In genomic region chr7:1022801-1023465, GRCh38 we compare ENCODE assay signal across 32 cellular contexts. TPM values are rescaled to one million over a fixed set of nuclear protein-coding genes. Genes with fewer than 3 reads are reported as not detected.
DNase-seq lines count a peak whose midpoint lies in the region; ATAC-seq, FAIRE-seq and TF ChIP-seq lines count a peak whose summit lies in the region.
"Had no signal": no experiment of that assay in that cellular context is flagged by ENCODE, and none has a peak within 500 bp of the region (broad histone marks: within the 10 kb centered on the region; RNA-seq: fewer than 3 reads in every experiment).

No MANE protein-coding gene starts in this region.

- H3K4me1 Mint-ChIP-seq in HFFc6 (ENCODE audit: low read depth) = peaks cover 15% of the 10 kb centered on the region

- no peaks in the 10 kb centered on the region for H3K9me2 ChIP-seq in OCI-LY1 (ENCODE audit: low read depth, low read length)

- H3K9me3 ChIP-seq in HepG2 (ENCODE audit: low read length) = no peaks in the 10 kb centered on the region
- H3K9me3 ChIP-seq in right lobe of liver = no peaks in the 10 kb centered on the region
- no peaks in the 10 kb centered on the region for H3K9me3 ChIP-seq in OCI-LY1 (ENCODE audit: low read length)

- H3K4me1 ChIP-seq in HepG2 (ENCODE audit: insufficient read depth, low read length) (peaks cover 20% of the 10 kb centered on the region), right lobe of liver (no peaks in the 10 kb centered on the region), OCI-LY1 (ENCODE audit: insufficient read depth, low read length, severe bottlenecking) (peaks cover 51% of the 10 kb centered on the region)
- H3K4me1 ChIP-seq: foreskin keratinocyte had no signal

- H3K79me2 ChIP-seq in HepG2 (ENCODE audit: insufficient read depth, low read length) (peaks cover 15% of the 10 kb centered on the region), OCI-LY1 (ENCODE audit: insufficient read depth, low read length) (no peaks in the 10 kb centered on the region)

- FAIRE-seq in HepG2 (lab: Jason Lieb, UNC) = no peak
- FAIRE-seq: D721Med, islet of Langerhans had no signal

- no peak overlapping the region for H3K4me2 ChIP-seq in HepG2 (ENCODE audit: low read depth, low read length)
- H3K4me2 ChIP-seq in OCI-LY1 (ENCODE audit: low read length) = peak overlapping the region; percentile 47; the same call in 1 of the 2 replicates

- H2AFZ ChIP-seq in HepG2 (ENCODE audit: low read length) (no peak overlapping the region), OCI-LY1 (ENCODE audit: low read length) (no peak overlapping the region)

- intact Hi-C loops in HepG2 (cut with micrococcal nuclease; ENCODE audit: unreplicated experiment) = no loop called here
- intact Hi-C loops in right lobe of liver (cut with DNase I) = no loop called here

- TF ChIP-seq POLR2A in HepG2 (IDR thresholded peaks at IDR 0.05; ENCODE audit: insufficient read depth in 1 of 2, low read depth in 2 of 2, low read length in 2 of 2) (no peak), right lobe of liver (IDR thresholded peaks at IDR 0.05) (no peak)

- H3K27me3 Mint-ChIP-seq in HFFc6 (ENCODE audit: insufficient read depth) = peaks cover under 1% of the 10 kb centered on the region

- peaks cover 19% of the 10 kb centered on the region for H3K9me3 Mint-ChIP-seq in HFFc6

- H3K27ac ChIP-seq in HepG2 (ENCODE audit: extremely low read length, insufficient read depth, low read length) = no peak overlapping the region
- no peak overlapping the region for H3K27ac ChIP-seq in right lobe of liver
- peak overlapping the region; percentile 66 for H3K27ac ChIP-seq in OCI-LY1 (ENCODE audit: low read depth, low read length, poor library complexity, severe bottlenecking)
- H3K27ac ChIP-seq: foreskin keratinocyte had no signal

- no peak for ATAC-seq in HepG2
- ATAC-seq in right lobe of liver = no peak
- ATAC-seq in HG03280 (IDR thresholded peaks at IDR 0.05; ENCODE audit: unreplicated experiment) = no peak
- no peak for ATAC-seq in HG03354 (IDR thresholded peaks at IDR 0.05; ENCODE audit: poor library complexity, severe bottlenecking, unreplicated experiment)
- ATAC-seq: activated CD8-positive, alpha-beta T cell treated with anti-CD3 and anti-CD28 coated beads, Interleukin-2, amount 10 ng/mL, durations not matched to agents 7 days and 5 days; foreskin keratinocyte had no signal

- DNase-seq in HepG2 (ENCODE audit: low spot score) (no peak), right lobe of liver (no peak), germinal center (ENCODE audit: low spot score) (peak; percentile 88), HFFc6 (no peak), NCI-H146 (lab: John Stamatoyannopoulos, UW) (no peak)
- DNase-seq: activated CD4-positive, CD25-positive, alpha-beta regulatory T cell; activated CD8-positive, alpha-beta T cell treated with anti-CD3 and anti-CD28 coated beads, Interleukin-2, amount 10 ng/mL, durations not matched to agents 7 days and 5 days; activated naive CD4-positive, alpha-beta T cell treated with Interleukin-2 at 50 U/mL for 16 hours; activated T-cell treated with anti-CD3 and anti-CD28 coated beads, Interleukin-2, amount 50 U/mL, for 1 hour; amygdala; caudate nucleus; foreskin keratinocyte; H7; hypothalamus; NCI-H1436 treated with DMSO at 0.1 percent for 48 hours; NCI-H2227 treated with DMSO at 0.1 percent for 48 hours; NCI-H748 treated with DMSO at 0.1 percent for 48 hours; retina; stimulated activated CD4-positive, alpha-beta T cell treated with anti-CD3 and anti-CD28 coated beads, Interleukin-12 subunit alpha, Interleukin-12 subunit beta, amount 100 ng/mL, for 4 hours; T1000 had no signal

- H3K36me3 ChIP-seq in HepG2 (replicated peaks in 1 of 2; ENCODE audit: control insufficient read depth in 1 of 2, insufficient read depth in 2 of 2, low read length in 2 of 2) = peaks cover 3 to 17% of the 10 kb centered on the region in 2 experiments; a peak in 4 of 5 replicates
- H3K36me3 ChIP-seq in right lobe of liver = no peaks in the 10 kb centered on the region
- H3K36me3 ChIP-seq in OCI-LY1 (ENCODE audit: insufficient read depth, low read length) = no peaks in the 10 kb centered on the region

- WGBS in HepG2 (ENCODE audit: low lambda C conversion rate) = 97% methylated on average over 33 of the region's 45 CpGs
- 95% methylated on average over 20 of the region's 45 CpGs for WGBS in right lobe of liver (ENCODE audit: insufficient coverage, low coverage, low lambda C conversion rate, missing lambda C conversion rate)

- TF ChIP-seq CTCF in HepG2 (CRISPR knock-in tag; IDR thresholded peaks at IDR 0.05) = no peak
- TF ChIP-seq CTCF in right lobe of liver (IDR thresholded peaks at IDR 0.05) = no peak
- no peak for TF ChIP-seq CTCF in OCI-LY1 (IDR thresholded peaks at IDR 0.05; ENCODE audit: low read length)
- no peak for TF ChIP-seq CTCF in HFFc6 (IDR thresholded peaks at IDR 0.05)

- CTCF ChIA-PET in HepG2 (lab: Yijun Ruan, JAX; ENCODE audit: low intra/inter-chr PET ratio, low total read pairs) = no interaction called here

- in situ Hi-C loops in HepG2 (cut with HindIII; ENCODE audit: extremely low pct_ligation_motif_present, low pct_unique_long_range_greater_than_20kb) = no loop called here

- H3K4me3 Mint-ChIP-seq in HFFc6 = no peak overlapping the region
- H3K4me3 Mint-ChIP-seq: activated CD8-positive, alpha-beta T cell treated with anti-CD3 and anti-CD28 coated beads, Interleukin-2, amount 10 ng/mL, durations not matched to agents 7 days and 5 days had no signal

- H3K4me3 ChIP-seq in HepG2 (replicated peaks in 1 of 3; ENCODE audit: insufficient read depth in 1 of 3, low read depth in 2 of 3, low read length in 3 of 3) (no peak overlapping the region), right lobe of liver (no peak overlapping the region), OCI-LY1 (ENCODE audit: low read depth, low read length, poor library complexity, severe bottlenecking) (no peak overlapping the region)

- no peak overlapping the region for H3K9ac ChIP-seq in HepG2 (ENCODE audit: insufficient read depth, low read depth, low read length)
- no peak overlapping the region; the same call in 1 of the 2 replicates for H3K9ac ChIP-seq in OCI-LY1 (ENCODE audit: low read length)

- POLR2A ChIA-PET in HepG2 (lab: Yijun Ruan, JAX) = no interaction called here

- H3K36me3 Mint-ChIP-seq in HFFc6 (ENCODE audit: low read depth) = peaks cover 44% of the 10 kb centered on the region

- H3K27ac Mint-ChIP-seq in HFFc6 = no peak overlapping the region
- H3K27ac Mint-ChIP-seq: activated CD8-positive, alpha-beta T cell treated with anti-CD3 and anti-CD28 coated beads, Interleukin-2, amount 10 ng/mL, durations not matched to agents 7 days and 5 days had no signal

- TF ChIP-seq EP300 in HepG2 (IDR thresholded peaks at IDR 0.05; ENCODE audit: low read depth in 2 of 2, low read length in 2 of 2) = no peak
- TF ChIP-seq EP300 in HepG2 (CRISPR knock-in tag; IDR thresholded peaks at IDR 0.05; ENCODE audit: borderline replicate concordance) = no peak

- TF ChIP-seq RAD21 in HepG2 (CRISPR knock-in tag; IDR thresholded peaks at IDR 0.05) = no peak

- H4K20me1 ChIP-seq in HepG2 (ENCODE audit: insufficient read depth, low read length) (no peaks in the 10 kb centered on the region), OCI-LY1 (ENCODE audit: insufficient read depth, low read length) (no peaks in the 10 kb centered on the region)

- no TSS peak for BruUV-seq in HepG2 (replicated peaks; lab: Mats Ljungman, UMichigan)

- H3K27me3 ChIP-seq in HepG2 (ENCODE audit: control insufficient read depth in 1 of 2, insufficient read depth in 2 of 2, low read length in 2 of 2) = no peaks in the 10 kb centered on the region
- H3K27me3 ChIP-seq in right lobe of liver = no peaks in the 10 kb centered on the region
- 0 out of 2 replicates have a peak, but pooled peaks cover 4% of the 10 kb centered on the region for H3K27me3 ChIP-seq in OCI-LY1 (ENCODE audit: insufficient read depth, low read length)
- H3K27me3 ChIP-seq: foreskin keratinocyte had no signal

- no peaks in the 10 kb centered on the region for H3F3A ChIP-seq in OCI-LY1 (ENCODE audit: insufficient read depth, low read length)

RNA-seq across cellular contexts. Expression of gene GPR146, which starts 21.4 kb away (rescaled TPM):
- total RNA-seq in HepG2 (2016; rRNA removed; fragmentation: Illumina TruSeq; extraction: Trizol) = 0.84 and 2.0 TPM in 2 replicates
- 0.91 and 1.1 TPM in 2 replicates for total RNA-seq in HepG2 (2016; cell fraction: cytosol; rRNA removed; fragmentation: Illumina TruSeq; extraction: Trizol; ENCODE audit: low read depth)
- total RNA-seq in HepG2 (2016; cell fraction: insoluble cytoplasmic fraction; rRNA removed; fragmentation: Illumina TruSeq; extraction: Trizol) = 0.89 and 1.2 TPM in 2 replicates
- total RNA-seq in HepG2 (2016; cell fraction: membrane; rRNA removed; fragmentation: Illumina TruSeq; extraction: Trizol) = 1.9 and 2.7 TPM in 2 replicates
- 1.1 and 3.4 TPM in 2 replicates for total RNA-seq in HepG2 (2016; cell fraction: nucleus; rRNA removed; fragmentation: Illumina TruSeq; extraction: Trizol)
- polyA plus RNA-seq in HepG2 (2011; rRNA removed) = 15.9 and 17.2 TPM in 2 replicates
- polyA plus RNA-seq in HepG2 (2011; cell fraction: cytosol; rRNA removed) = 11.4 and 22.4 TPM in 2 replicates
- polyA plus RNA-seq in HepG2 (2011; cell fraction: nucleus; rRNA removed) = 18.2 and 25.0 TPM in 2 replicates
- 4.5 and 5.3 TPM in 2 replicates for polyA plus RNA-seq in HepG2 (2012)
- 2.1 and 2.2 TPM in 2 replicates for polyA plus RNA-seq in HepG2 (2016; cell fraction: cytosol; fragmentation: Illumina TruSeq; extraction: Trizol; ENCODE audit: low read depth)
- 0.78 and 1.3 TPM in 2 replicates for polyA plus RNA-seq in HepG2 (2016; cell fraction: insoluble cytoplasmic fraction; fragmentation: Illumina TruSeq; extraction: Trizol; ENCODE audit: low read depth)
- 2.3 and 3.4 TPM in 2 replicates for polyA plus RNA-seq in HepG2 (2016; cell fraction: membrane; fragmentation: Illumina TruSeq; extraction: Trizol; ENCODE audit: low read depth)
- polyA plus RNA-seq in HepG2 (2016; cell fraction: nucleus; fragmentation: Illumina TruSeq; extraction: Trizol; ENCODE audit: insufficient read depth, low read depth) = 2.2 and 2.5 TPM in 2 replicates
- polyA minus RNA-seq in HepG2 (2011; rRNA and poly(A)+ RNA removed; ENCODE audit: low replicate concordance) = 0.87 and 47.8 TPM in 2 replicates
- 6.9 and 9.1 TPM in 2 replicates for polyA minus RNA-seq in HepG2 (2011; cell fraction: cytosol; rRNA and poly(A)+ RNA removed)
- polyA minus RNA-seq in HepG2 (2011; cell fraction: nucleus; rRNA and poly(A)+ RNA removed) = 9.3 and 14.0 TPM in 2 replicates
- total RNA-seq in right lobe of liver = 10 to 100 TPM; 13.3 to 45.3 (median 22.8) TPM
- under 1 TPM; 0.26 to 0.92 (median 0.52) TPM for total RNA-seq in HFFc6 (2021; fragmentation: NEBNext Ultra II Directional; extraction: Animal tissue kit (Norgen Biotek cat#: 25700))
- total RNA-seq: foreskin keratinocyte had no signal
- polyA plus RNA-seq: foreskin keratinocyte had no signal

RNA-seq across cellular contexts. Expression of gene CYP2W1, which starts 40.0 kb away (rescaled TPM):
- total RNA-seq in HepG2 (2016; rRNA removed; fragmentation: Illumina TruSeq; extraction: Trizol) (11.7 and 31.7 TPM in 2 replicates), right lobe of liver (not detected)
- 6.8 and 8.3 TPM in 2 replicates for total RNA-seq in HepG2 (2016; cell fraction: cytosol; rRNA removed; fragmentation: Illumina TruSeq; extraction: Trizol; ENCODE audit: low read depth)
- 10.2 and 31.7 TPM in 2 replicates for total RNA-seq in HepG2 (2016; cell fraction: insoluble cytoplasmic fraction; rRNA removed; fragmentation: Illumina TruSeq; extraction: Trizol)
- total RNA-seq in HepG2 (2016; cell fraction: membrane; rRNA removed; fragmentation: Illumina TruSeq; extraction: Trizol) = 10.9 and 11.0 TPM in 2 replicates
- 35.8 and 47.0 TPM in 2 replicates for total RNA-seq in HepG2 (2016; cell fraction: nucleus; rRNA removed; fragmentation: Illumina TruSeq; extraction: Trizol)
- 19.5 and 32.7 TPM in 2 replicates for polyA plus RNA-seq in HepG2 (2011; rRNA removed)
- polyA plus RNA-seq in HepG2 (2011; cell fraction: cytosol; rRNA removed) = 9.5 and 22.3 TPM in 2 replicates
- 171 and 205 TPM in 2 replicates for polyA plus RNA-seq in HepG2 (2011; cell fraction: nucleus; rRNA removed)
- polyA plus RNA-seq in HepG2 (2012) = 20.0 and 28.3 TPM in 2 replicates
- 5.5 and 6.2 TPM in 2 replicates for polyA plus RNA-seq in HepG2 (2016; cell fraction: cytosol; fragmentation: Illumina TruSeq; extraction: Trizol; ENCODE audit: low read depth)
- polyA plus RNA-seq in HepG2 (2016; cell fraction: insoluble cytoplasmic fraction; fragmentation: Illumina TruSeq; extraction: Trizol; ENCODE audit: low read depth) = 14.3 and 20.7 TPM in 2 replicates
- 8.5 and 9.6 TPM in 2 replicates for polyA plus RNA-seq in HepG2 (2016; cell fraction: membrane; fragmentation: Illumina TruSeq; extraction: Trizol; ENCODE audit: low read depth)
- polyA plus RNA-seq in HepG2 (2016; cell fraction: nucleus; fragmentation: Illumina TruSeq; extraction: Trizol; ENCODE audit: insufficient read depth, low read depth) = 135 and 137 TPM in 2 replicates
- 66.3 TPM in 1 of 2 replicates, not detected in the other for polyA minus RNA-seq in HepG2 (2011; rRNA and poly(A)+ RNA removed; ENCODE audit: low replicate concordance)
- polyA minus RNA-seq in HepG2 (2011; cell fraction: cytosol; rRNA and poly(A)+ RNA removed) = 26.5 and 32.3 TPM in 2 replicates
- polyA minus RNA-seq in HepG2 (2011; cell fraction: nucleus; rRNA and poly(A)+ RNA removed) = 88.4 and 113 TPM in 2 replicates
- under 1 TPM in 2 of 6 experiments, not detected in 4; 0.15 to 0.25 TPM for total RNA-seq in HFFc6 (2021; fragmentation: NEBNext Ultra II Directional; extraction: Animal tissue kit (Norgen Biotek cat#: 25700))
- total RNA-seq: A172; activated CD8-positive, alpha-beta T cell treated with anti-CD3 and anti-CD28 coated beads, Interleukin-2, amount 10 ng/mL, durations not matched to agents 7 days and 5 days; dermis microvascular lymphatic vessel endothelial cell; foreskin keratinocyte; H7; lung microvascular endothelial cell; M059J; myocyte; omental fat pad; SK-MEL-5 had no signal
- polyA plus RNA-seq: foreskin keratinocyte had no signal

RNA-seq across cellular contexts. Expression of gene COX19, which starts 47.6 kb away (rescaled TPM):
- total RNA-seq in HepG2 (2016; rRNA removed; fragmentation: Illumina TruSeq; extraction: Trizol) (6.5 and 11.5 TPM in 2 replicates), right lobe of liver (1 to 10 TPM; 3.2 to 6.5 (median 4.0) TPM)
- 2.6 and 3.0 TPM in 2 replicates for total RNA-seq in HepG2 (2016; cell fraction: cytosol; rRNA removed; fragmentation: Illumina TruSeq; extraction: Trizol; ENCODE audit: low read depth)
- total RNA-seq in HepG2 (2016; cell fraction: insoluble cytoplasmic fraction; rRNA removed; fragmentation: Illumina TruSeq; extraction: Trizol) = 7.4 and 15.2 TPM in 2 replicates
- total RNA-seq in HepG2 (2016; cell fraction: membrane; rRNA removed; fragmentation: Illumina TruSeq; extraction: Trizol) = 7.6 and 8.2 TPM in 2 replicates
- total RNA-seq in HepG2 (2016; cell fraction: nucleus; rRNA removed; fragmentation: Illumina TruSeq; extraction: Trizol) = 21.5 and 23.4 TPM in 2 replicates
- polyA plus RNA-seq in HepG2 (2011; rRNA removed) = 21.0 and 21.7 TPM in 2 replicates
- polyA plus RNA-seq in HepG2 (2011; cell fraction: cytosol; rRNA removed) = 12.5 and 14.3 TPM in 2 replicates
- 59.5 and 79.7 TPM in 2 replicates for polyA plus RNA-seq in HepG2 (2011; cell fraction: nucleus; rRNA removed)
- 14.5 and 16.2 TPM in 2 replicates for polyA plus RNA-seq in HepG2 (2012)
- 2.2 and 2.3 TPM in 2 replicates for polyA plus RNA-seq in HepG2 (2016; cell fraction: cytosol; fragmentation: Illumina TruSeq; extraction: Trizol; ENCODE audit: low read depth)
- 11.0 and 11.3 TPM in 2 replicates for polyA plus RNA-seq in HepG2 (2016; cell fraction: insoluble cytoplasmic fraction; fragmentation: Illumina TruSeq; extraction: Trizol; ENCODE audit: low read depth)
- polyA plus RNA-seq in HepG2 (2016; cell fraction: membrane; fragmentation: Illumina TruSeq; extraction: Trizol; ENCODE audit: low read depth) = 3.6 and 3.8 TPM in 2 replicates
- 32.8 and 35.0 TPM in 2 replicates for polyA plus RNA-seq in HepG2 (2016; cell fraction: nucleus; fragmentation: Illumina TruSeq; extraction: Trizol; ENCODE audit: insufficient read depth, low read depth)
- polyA minus RNA-seq in HepG2 (2011; rRNA and poly(A)+ RNA removed; ENCODE audit: low replicate concordance) = 12.8 and 23.5 TPM in 2 replicates
- polyA minus RNA-seq in HepG2 (2011; cell fraction: cytosol; rRNA and poly(A)+ RNA removed) = 3.6 and 5.4 TPM in 2 replicates
- 50.6 and 61.9 TPM in 2 replicates for polyA minus RNA-seq in HepG2 (2011; cell fraction: nucleus; rRNA and poly(A)+ RNA removed)
- 1 to 10 TPM; 5.6 to 7.6 (median 6.5) TPM for total RNA-seq in HFFc6 (2021; fragmentation: NEBNext Ultra II Directional; extraction: Animal tissue kit (Norgen Biotek cat#: 25700))

Comparison
In these comparisons a context has a peak if more than half of its experiments do, and no peak if none do; other contexts are left out.
1. RNA of gene CYP2W1, which starts 40.0 kb away (total RNA-seq): 6.8 to 47.0 TPM in HepG2; 0.15 to 0.25 TPM in HFFc6 and not detected in right lobe of liver; every median in the first group is over 4 times any median in the second.